In the genomic region with DNA sequence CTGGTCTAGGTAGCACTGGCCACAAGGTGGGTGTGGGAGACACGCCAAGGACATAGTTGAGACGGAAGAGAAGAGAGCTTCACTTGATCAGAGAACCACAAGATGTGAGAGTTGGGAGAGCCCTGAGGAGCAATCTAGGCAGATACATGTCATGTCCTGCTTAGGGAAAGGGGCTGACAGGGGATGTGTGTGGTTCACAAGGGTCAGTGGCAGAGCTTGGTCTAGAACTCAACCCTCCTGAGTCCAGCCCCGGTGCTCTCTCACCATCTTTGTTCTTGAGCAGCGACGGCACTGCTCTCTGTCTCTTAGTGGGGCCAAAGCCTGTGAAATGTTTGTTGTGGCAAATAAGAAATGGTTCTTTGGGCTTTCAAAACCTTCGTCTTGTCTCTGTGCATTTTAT, we compare ENCODE assay signal across 19 cellular contexts.
DNase-seq lines count a peak whose midpoint lies in the region; ATAC-seq and TF ChIP-seq lines count a peak whose summit lies in the region.
"Had no signal": no experiment of that assay in that cellular context is flagged by ENCODE, and none has a peak within 500 bp of the region (broad histone marks: within the 10 kb centered on the region; RNA-seq: fewer than 3 reads in every experiment).

No MANE protein-coding gene starts in this region.

- ATAC-seq in Right ventricle myocardium superior (ENCODE audit: poor library complexity): no peak
- peak; percentile 14 for ATAC-seq in stimulated activated effector memory CD8-positive, alpha-beta T cell treated with anti-CD3 and anti-CD28 coated beads, Interleukin-12 subunit alpha, Interleukin-12 subunit beta, amount 100 ng/mL, for 72 hours
- ATAC-seq: GM23338 had no signal

- H3K4me3 ChIP-seq in left ventricle myocardium inferior: no peak overlapping the region
- H3K4me3 ChIP-seq: GM23338 had no signal

- peaks cover 21% of the 10 kb centered on the region for H3K4me1 ChIP-seq in left ventricle myocardium inferior

- no peaks in the 10 kb centered on the region for H3K9me3 ChIP-seq in left ventricle myocardium inferior (replicated peaks)
- H3K9me3 ChIP-seq: BE2C had no signal

- no peak for TF ChIP-seq CTCF in left ventricle myocardium inferior (IDR thresholded peaks at IDR 0.05; ENCODE audit: borderline replicate concordance)
- TF ChIP-seq CTCF in glutamatergic neuron (IDR thresholded peaks at IDR 0.05; ENCODE audit: partially characterized antibody, unreplicated experiment): no peak
- TF ChIP-seq CTCF in osteocyte (IDR thresholded peaks at IDR 0.05): no peak

- peak overlapping the region; percentile 40 for H3K27ac ChIP-seq in left ventricle myocardium inferior (replicated peaks)

- no peak overlapping the region for H3K4me3 Mint-ChIP-seq in glutamatergic neuron (ENCODE audit: unreplicated experiment)
- H3K4me3 Mint-ChIP-seq in osteocyte (ENCODE audit: unreplicated experiment): no peak overlapping the region
- H3K4me3 Mint-ChIP-seq in stimulated activated effector memory CD8-positive, alpha-beta T cell treated with anti-CD3 and anti-CD28 coated beads, Interleukin-12 subunit alpha, Interleukin-12 subunit beta, amount 100 ng/mL, for 72 hours: no peak overlapping the region
- H3K4me3 Mint-ChIP-seq: CD4-positive, CD25-positive, alpha-beta regulatory T cell; CD8-positive, alpha-beta memory T cell; GM23338 had no signal

- H3K36me3 Mint-ChIP-seq in glutamatergic neuron (ENCODE audit: unreplicated experiment) (peaks cover 9% of the 10 kb centered on the region), osteocyte (ENCODE audit: unreplicated experiment) (no peaks in the 10 kb centered on the region)
- H3K36me3 Mint-ChIP-seq in stimulated activated effector memory CD8-positive, alpha-beta T cell treated with anti-CD3 and anti-CD28 coated beads, Interleukin-12 subunit alpha, Interleukin-12 subunit beta, amount 100 ng/mL, for 72 hours: no peaks in the 10 kb centered on the region
- H3K36me3 Mint-ChIP-seq: CD4-positive, CD25-positive, alpha-beta regulatory T cell; CD8-positive, alpha-beta memory T cell had no signal

- peaks cover 4% of the 10 kb centered on the region for H3K36me3 ChIP-seq in left ventricle myocardium inferior

- H3K9me3 Mint-ChIP-seq in glutamatergic neuron (ENCODE audit: unreplicated experiment) (peaks cover 20% of the 10 kb centered on the region), osteocyte (ENCODE audit: unreplicated experiment) (no peaks in the 10 kb centered on the region)
- peaks cover 3% of the 10 kb centered on the region for H3K9me3 Mint-ChIP-seq in stimulated activated effector memory CD8-positive, alpha-beta T cell treated with anti-CD3 and anti-CD28 coated beads, Interleukin-12 subunit alpha, Interleukin-12 subunit beta, amount 100 ng/mL, for 72 hours
- H3K9me3 Mint-ChIP-seq: CD8-positive, alpha-beta memory T cell; GM23338 had no signal

- H3K27me3 ChIP-seq in left ventricle myocardium inferior (ENCODE audit: low read depth): no peaks in the 10 kb centered on the region
- H3K27me3 ChIP-seq: BE2C had no signal

- H3K27me3 Mint-ChIP-seq in glutamatergic neuron (ENCODE audit: unreplicated experiment) (peaks cover 18% of the 10 kb centered on the region), osteocyte (ENCODE audit: unreplicated experiment) (peaks cover 18% of the 10 kb centered on the region)

- H3K27ac Mint-ChIP-seq in glutamatergic neuron (ENCODE audit: unreplicated experiment): peak overlapping the region; percentile 31
- H3K27ac Mint-ChIP-seq in osteocyte (ENCODE audit: unreplicated experiment): no peak overlapping the region
- H3K27ac Mint-ChIP-seq in stimulated activated effector memory CD8-positive, alpha-beta T cell treated with anti-CD3 and anti-CD28 coated beads, Interleukin-12 subunit alpha, Interleukin-12 subunit beta, amount 100 ng/mL, for 72 hours: no peak overlapping the region
- H3K27ac Mint-ChIP-seq: CD8-positive, alpha-beta memory T cell; GM23338 had no signal

- intact Hi-C loops in left ventricle myocardium inferior (cut with micrococcal nuclease): no loop called here
- intact Hi-C loops in Right ventricle myocardium superior (cut with DNase I): no loop called here

- H3K4me1 Mint-ChIP-seq in glutamatergic neuron (ENCODE audit: low read depth, unreplicated experiment): peaks cover 35% of the 10 kb centered on the region
- no peaks in the 10 kb centered on the region for H3K4me1 Mint-ChIP-seq in osteocyte (ENCODE audit: unreplicated experiment)
- H3K4me1 Mint-ChIP-seq in stimulated activated effector memory CD8-positive, alpha-beta T cell treated with anti-CD3 and anti-CD28 coated beads, Interleukin-12 subunit alpha, Interleukin-12 subunit beta, amount 100 ng/mL, for 72 hours: no peaks in the 10 kb centered on the region
- H3K4me1 Mint-ChIP-seq: CD4-positive, CD25-positive, alpha-beta regulatory T cell; CD8-positive, alpha-beta memory T cell had no signal

- DNase-seq in left ventricle myocardium inferior (no peak), Right ventricle myocardium superior (no peak), glutamatergic neuron (no peak), osteocyte (ENCODE audit: extremely low spot score, unreplicated experiment) (peak; percentile 68), AML-193 (lab: John Stamatoyannopoulos, UW) (no peak), iPS-NIHi11 (ENCODE audit: low spot score) (no peak)
- peak in 1 of 2 donors; percentile 2 for DNase-seq in stimulated activated effector memory CD8-positive, alpha-beta T cell treated with anti-CD3 and anti-CD28 coated beads, Interleukin-12 subunit alpha, Interleukin-12 subunit beta, amount 100 ng/mL, for 72 hours (ENCODE audit: low spot score in 2 of 2)
- DNase-seq in activated CD4-positive, alpha-beta T cell treated with anti-CD3 and anti-CD28 coated beads, Interleukin-2, amount 50 U/mL, for 48 hours: no peak
- DNase-seq: BE2C; C1 segment of cervical spinal cord; CD4-positive, CD25-positive, alpha-beta regulatory T cell; CD8-positive, alpha-beta memory T cell; COR-L47; DMS 273 treated with DMSO at 0.1 percent for 48 hours; DMS53; DND-41; EL; HCEC 1CT had no signal
